8 cellular contexts compared by ENCODE assay signal in genomic region chr14:20613094-20614037, GRCh38. TPM values are rescaled to one million over a fixed set of nuclear protein-coding genes. Genes with fewer than 3 reads are reported as not detected.
DNase-seq lines count a peak whose midpoint lies in the region; FAIRE-seq and TF ChIP-seq lines count a peak whose summit lies in the region.

No MANE protein-coding gene starts in this region.

- H3K79me2 ChIP-seq in H9 (ENCODE audit: insufficient read depth, low read length) (no peaks in the 10 kb centered on the region), Loucy (ENCODE audit: insufficient read depth, low read length) (no peaks in the 10 kb centered on the region)

- H4K8ac ChIP-seq in H9 (replicated peaks; ENCODE audit: insufficient read length, low read depth, low read length): no peak overlapping the region

- H3K27me3 Mint-ChIP-seq in H9 (ENCODE audit: low read depth): no peaks in the 10 kb centered on the region

- peaks cover 5% of the 10 kb centered on the region for H3K23me2 ChIP-seq in H9 (ENCODE audit: insufficient read length, low read depth, low read length, poor library complexity, severe bottlenecking)

- no peak overlapping the region for H3K4ac ChIP-seq in H9 (ENCODE audit: low read depth, low read length)

- peak; percentile 97 for DNase-seq in ELR (ENCODE audit: low read depth)
- DNase-seq in H9: peak; percentile 94
- peak; percentile 96 to 98 for DNase-seq in SHP77 (lab: John Stamatoyannopoulos, UW)
- peak; percentile 36 for DNase-seq in activated gamma-delta T cell (lab: John Stamatoyannopoulos, UW)
- peak; percentile 58 to 68 for DNase-seq in frontal cortex (ENCODE audit: low spot score in 2 of 2)

- no peak overlapping the region for H3T11ph ChIP-seq in H9 (ENCODE audit: low read length)

- H3K4me3 Mint-ChIP-seq in H9: no peak overlapping the region

- WGBS in H9 (ENCODE audit: extremely low coverage, insufficient read length, low lambda C conversion rate): no CpG with 5 or more reads among the region's 34 CpGs

- no peak overlapping the region for H4K91ac ChIP-seq in H9 (ENCODE audit: insufficient read length, low read depth, low read length)

- H3K27ac Mint-ChIP-seq in H9: no peak overlapping the region

- H3K4me3 ChIP-seq in Loucy (ENCODE audit: low read length, poor library complexity, severe bottlenecking) (peak overlapping the region; percentile 77), neuron (ENCODE audit: low read length) (peak overlapping the region; percentile 54), subcutaneous abdominal adipose tissue (ENCODE audit: low read depth in 1 of 5, low read length in 5 of 5) (peak overlapping the region; percentile 62 to 95 (median 72))

- H3K36me3 Mint-ChIP-seq in H9 (ENCODE audit: insufficient read depth in 1 of 3, low read depth in 3 of 3): no peaks in the 10 kb centered on the region

- no peaks in the 10 kb centered on the region for H3K79me1 ChIP-seq in H9 (ENCODE audit: insufficient read depth, low read depth, low read length, poor library complexity, severe bottlenecking)

- H3F3A ChIP-seq in Loucy (ENCODE audit: low read depth): 0 out of 2 replicates have a peak, but pooled peaks cover 2% of the 10 kb centered on the region

- H3K27ac ChIP-seq in H9 (ENCODE audit: insufficient read length, low read depth, low read length) (peak overlapping the region; percentile 6), subcutaneous abdominal adipose tissue (ENCODE audit: low read depth, low read length) (peak overlapping the region; percentile 66)

- no peaks in the 10 kb centered on the region; a peak in 1 of 5 replicates for H3K9me3 Mint-ChIP-seq in H9

- H3K36me3 ChIP-seq in Loucy (ENCODE audit: insufficient read depth, low read length) (no peaks in the 10 kb centered on the region), neuron (ENCODE audit: insufficient read depth, low read length) (no peaks in the 10 kb centered on the region), subcutaneous abdominal adipose tissue (ENCODE audit: control insufficient read depth in 5 of 5, insufficient read depth in 5 of 5, low read length in 5 of 5) (no peaks in the 10 kb centered on the region)

- no peak overlapping the region for H4K5ac ChIP-seq in H9 (ENCODE audit: insufficient read length, low read depth, low read length)

- H2AK5ac ChIP-seq in H9 (ENCODE audit: insufficient read length, low read length): no peak overlapping the region

- peak overlapping the region; percentile 49 for H3K4me2 ChIP-seq in H9 (ENCODE audit: insufficient read depth, insufficient read length, low read length)
- H3K4me2 ChIP-seq in Loucy (ENCODE audit: low read depth, low read length, poor library complexity, severe bottlenecking): peak overlapping the region; percentile 79

- no peak overlapping the region for H3K18ac ChIP-seq in H9 (ENCODE audit: insufficient read length, low read depth, low read length)

- H4K20me1 ChIP-seq in H9 (ENCODE audit: control insufficient read depth, insufficient read depth, insufficient read length): no peaks in the 10 kb centered on the region
- H4K20me1 ChIP-seq in Loucy (ENCODE audit: insufficient read depth, low read length, poor library complexity, severe bottlenecking): no peaks in the 10 kb centered on the region

- H2BK120ac ChIP-seq in H9 (ENCODE audit: low read depth, low read length, poor library complexity, severe bottlenecking): no peak overlapping the region

- no peak overlapping the region for H2BK12ac ChIP-seq in H9 (ENCODE audit: insufficient read length, low read depth, low read length)

- no peak overlapping the region for H3K56ac ChIP-seq in H9 (ENCODE audit: insufficient read length, low read depth, low read length)

- no peak overlapping the region for H3K14ac ChIP-seq in H9 (ENCODE audit: insufficient read depth, low read length)

- H2AFZ ChIP-seq in H9 (ENCODE audit: low read length) (peak overlapping the region; percentile 88), Loucy (ENCODE audit: low read length) (peak overlapping the region; percentile 13; the same call in 1 of the 2 replicates), neuron (ENCODE audit: low read depth, low read length) (peak overlapping the region; percentile 66)

- no peak overlapping the region for H2BK15ac ChIP-seq in H9 (ENCODE audit: low read depth, low read length)

- H2BK20ac ChIP-seq in H9 (ENCODE audit: low read depth, low read length, poor library complexity, severe bottlenecking): no peak overlapping the region

- no peak for FAIRE-seq in frontal cortex (lab: Jason Lieb, UNC)

- no peak overlapping the region for H3K23ac ChIP-seq in H9 (ENCODE audit: insufficient read length, low read depth, low read length)

- H3K4me1 Mint-ChIP-seq in H9: peaks cover 7 to 10% of the 10 kb centered on the region in 2 experiments

- H3K27me3 ChIP-seq in H9 (ENCODE audit: insufficient read depth, low read length) (no peaks in the 10 kb centered on the region), Loucy (ENCODE audit: insufficient read depth, low read length, poor library complexity, severe bottlenecking) (no peaks in the 10 kb centered on the region), neuron (ENCODE audit: insufficient read depth, low read length) (no peaks in the 10 kb centered on the region), subcutaneous abdominal adipose tissue (ENCODE audit: control insufficient read depth in 5 of 5, insufficient read depth in 4 of 5, low read length in 5 of 5) (no peaks in the 10 kb centered on the region)

- H3K9ac ChIP-seq in H9 (ENCODE audit: extremely low read depth, insufficient read length, low read length) (peak overlapping the region; percentile 76), Loucy (ENCODE audit: low read depth, low read length, poor library complexity, severe bottlenecking) (peak overlapping the region; percentile 58), subcutaneous abdominal adipose tissue (ENCODE audit: low read length in 5 of 5) (peak overlapping the region in 4 of 5 donors; percentile 62 to 72 (median 67))

- H2BK5ac ChIP-seq in H9 (ENCODE audit: insufficient read length, low read length): no peak overlapping the region

- TF ChIP-seq CTCF in H9 (conservative IDR thresholded peaks at IDR 0.05) (peak; percentile 81), Loucy (conservative IDR thresholded peaks at IDR 0.05; ENCODE audit: low read length) (peak; percentile 72)

- H3K9me3 ChIP-seq in H9 (ENCODE audit: control insufficient read depth, low read depth, low read length): no peaks in the 10 kb centered on the region
- H3K9me3 ChIP-seq in Loucy (ENCODE audit: insufficient read depth, low read depth, low read length): no peaks in the 10 kb centered on the region
- no peaks in the 10 kb centered on the region for H3K9me3 ChIP-seq in neuron (ENCODE audit: low read length)
- H3K9me3 ChIP-seq in subcutaneous abdominal adipose tissue (ENCODE audit: control insufficient read depth in 5 of 5, low read length in 5 of 5): no peaks in the 10 kb centered on the region

- H3K4me1 ChIP-seq in H9 (ENCODE audit: insufficient read depth, low read length) (no peaks in the 10 kb centered on the region), Loucy (ENCODE audit: insufficient read depth, low read length, poor library complexity, severe bottlenecking) (peaks cover 48% of the 10 kb centered on the region), neuron (ENCODE audit: insufficient read depth, low read length) (peaks cover 5% of the 10 kb centered on the region), subcutaneous abdominal adipose tissue (ENCODE audit: control insufficient read depth in 5 of 5, insufficient read depth in 5 of 5, low read length in 5 of 5) (peaks cover 5 to 36% (median 29%) of the 10 kb centered on the region in 5 donors)

- H3K9me2 ChIP-seq in Loucy (replicated peaks; ENCODE audit: low read depth, low read length): no peaks in the 10 kb centered on the region

RNA-seq across cellular contexts. Expression of gene RNASE12, which starts 22.2 kb away (rescaled TPM):
- not detected in 2 replicates for total RNA-seq in H9 (2021)
- total RNA-seq in frontal cortex: not detected

RNA-seq across cellular contexts. Expression of gene RNASE11, which starts 25.6 kb away (rescaled TPM):
- total RNA-seq in H9 (2021) (not detected in 2 replicates), frontal cortex (not detected)

RNA-seq across cellular contexts. Expression of gene OR6S1, which starts 28.1 kb away (rescaled TPM):
- total RNA-seq in H9 (2021) (not detected in 2 replicates), frontal cortex (not detected)

RNA-seq across cellular contexts. Expression of gene RNASE9, which starts 52.5 kb away (rescaled TPM):
- not detected in 2 replicates for total RNA-seq in H9 (2021)
- not detected for total RNA-seq in frontal cortex

Comparison
In these comparisons a context has a peak if more than half of its experiments do, and no peak if none do; other contexts are left out.
1. Peak in every context shown above with its lines: DNase-seq, H3K4me3 ChIP-seq and H3K27ac ChIP-seq.
2. DNase-seq: peak in every context shown above with its lines; median percentile 97 in ELR; 97 in SHP77; 94 in H9; 63 in frontal cortex; 36 in activated gamma-delta T cell.
3. H2AFZ ChIP-seq: peak in every context shown above with its lines; median percentile 88 in H9; 66 in neuron; 13 in Loucy.